In the genomic region with DNA sequence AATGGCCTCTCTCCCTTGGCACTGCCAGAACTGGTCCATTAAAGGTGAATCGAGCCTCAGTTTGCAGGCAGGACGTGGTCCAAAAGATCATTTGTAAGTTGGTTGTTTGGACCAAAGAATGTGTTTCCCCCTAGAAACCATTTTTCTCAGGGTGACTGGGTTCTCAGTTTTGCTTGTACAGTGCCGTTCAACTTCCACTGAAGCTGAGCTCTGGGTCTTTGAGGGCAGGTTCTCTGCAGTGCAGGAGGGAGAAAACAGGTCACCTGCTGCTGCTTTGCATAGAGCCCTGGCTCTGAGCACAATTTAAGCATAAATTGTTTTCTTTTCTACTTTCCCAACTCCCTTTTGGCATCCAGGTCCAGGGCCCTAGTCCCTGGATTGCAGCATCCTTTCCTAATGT, we compare ENCODE assay signal across 8 cellular contexts. TPM values are rescaled to one million over a fixed set of nuclear protein-coding genes. Genes with fewer than 3 reads are reported as not detected.
A peak's percentile ranks its signal among the peaks of the same experiment; 100 is the strongest.
DNase-seq lines count a peak whose midpoint lies in the region; ATAC-seq, FAIRE-seq and TF ChIP-seq lines count a peak whose summit lies in the region.

No MANE protein-coding gene starts in this region.

- H3K4me3 ChIP-seq in pancreas = no peak overlapping the region

- H3K36me3 Mint-ChIP-seq in CD14-positive monocyte (peaks cover 3 to 4% of the 10 kb centered on the region in 2 donors), activated B cell treated with CpG ODN at 0.5 μM for 24 hours (ENCODE audit: low read depth) (peaks cover 6% of the 10 kb centered on the region), memory B cell (peaks cover 2% of the 10 kb centered on the region)

- H3K9me3 ChIP-seq in pancreas = no peaks in the 10 kb centered on the region

- H3K4me3 Mint-ChIP-seq in CD14-positive monocyte = no peak overlapping the region
- peak overlapping the region; percentile 60 for H3K4me3 Mint-ChIP-seq in activated B cell treated with CpG ODN at 0.5 μM for 24 hours
- peak overlapping the region; percentile 29 for H3K4me3 Mint-ChIP-seq in memory B cell

- DNase-seq in CD14-positive monocyte (ENCODE audit: low spot score) (no peak), activated B cell treated with CpG ODN at 0.5 μM for 24 hours (no peak), memory B cell (ENCODE audit: low spot score in 2 of 2) (no peak), pancreas (no peak), NCI-H1436 (lab: John Stamatoyannopoulos, UW) (no peak), GM10248 (ENCODE audit: extremely low spot score) (no peak)

- H3K4me1 Mint-ChIP-seq in CD14-positive monocyte = peaks cover 36% of the 10 kb centered on the region
- H3K4me1 Mint-ChIP-seq in activated B cell treated with CpG ODN at 0.5 μM for 24 hours = peaks cover 70% of the 10 kb centered on the region
- H3K4me1 Mint-ChIP-seq in memory B cell = peaks cover 33% of the 10 kb centered on the region

- H3K27ac Mint-ChIP-seq in CD14-positive monocyte (peak overlapping the region in 5 of 7 donors; percentile 62 to 100 (median 80)), activated B cell treated with CpG ODN at 0.5 μM for 24 hours (peak overlapping the region; percentile 99), memory B cell (peak overlapping the region; percentile 100)

- H3K27me3 ChIP-seq in pancreas = no peaks in the 10 kb centered on the region

- H3K27me3 Mint-ChIP-seq in CD14-positive monocyte (ENCODE audit: low read depth in 3 of 3) (peaks cover 0 to 1% (median 0%) of the 10 kb centered on the region in 3 donors), activated B cell treated with CpG ODN at 0.5 μM for 24 hours (no peaks in the 10 kb centered on the region), memory B cell (no peaks in the 10 kb centered on the region)

- H3K36me3 ChIP-seq in pancreas = no peaks in the 10 kb centered on the region

- H3K9me3 Mint-ChIP-seq in CD14-positive monocyte (no peaks in the 10 kb centered on the region), activated B cell treated with CpG ODN at 0.5 μM for 24 hours (no peaks in the 10 kb centered on the region), memory B cell (no peaks in the 10 kb centered on the region)

- CTCF ChIA-PET in activated B cell treated with CpG ODN at 0.5 μM for 24 hours (lab: Charles Lee) (interaction anchor here (1.3 to 2.3 kb wide), 2 partner anchors 9 to 38 kb away, joined by 3 to 10 read pairs; partner anchors contain the start of gene AMZ2), GM10248 (lab: Yijun Ruan, JAX) (interaction anchor here (1.0 kb wide), 1 partner anchor 66 kb away, joined by 4 read pairs; no protein-coding TSS in a partner anchor)

- 68 to 75% methylated on average over 3 of the region's 3 CpGs for WGBS in pancreas, 2 donors

- no peak overlapping the region for H3K27ac ChIP-seq in pancreas

- POLR2A ChIA-PET in activated B cell treated with CpG ODN at 0.5 μM for 24 hours (lab: Charles Lee) (interaction anchor here (1.3 to 8.4 kb wide), 5 partner anchors 10 to 50 kb away, joined by 5 to 285 read pairs (median 29); partner anchors contain the start of genes AMZ2, ARSG and SLC16A6), GM10248 (lab: Yijun Ruan, JAX) (interaction anchor here (0.6 kb wide), 1 partner anchor 9 kb away, joined by 3 read pairs; the partner anchor contains the start of gene AMZ2)

- no peaks in the 10 kb centered on the region for H3K4me1 ChIP-seq in pancreas

- TF ChIP-seq CTCF in CD14-positive monocyte (IDR thresholded peaks at IDR 0.05) (no peak), activated B cell treated with CpG ODN at 0.5 μM for 24 hours (IDR thresholded peaks at IDR 0.05) (no peak), pancreas (IDR thresholded peaks at IDR 0.05) (no peak), GM10248 (IDR thresholded peaks at IDR 0.05; ENCODE audit: control extremely low read depth, extremely low read depth, low read depth, missing control alignments) (no peak)

- FAIRE-seq in pancreas (lab: Jason Lieb, UNC) = no peak

- ATAC-seq in GM19025 (IDR thresholded peaks at IDR 0.05; ENCODE audit: low read depth, unreplicated experiment) = peak; percentile 20
- ATAC-seq in activated B cell treated with CpG ODN at 0.5 μM for 24 hours (ENCODE audit: low read depth) = no peak
- no peak for ATAC-seq in memory B cell (ENCODE audit: low read depth)
- ATAC-seq in pancreas = no peak
- no peak for ATAC-seq in HG03378 (IDR thresholded peaks at IDR 0.05; ENCODE audit: unreplicated experiment)

- intact Hi-C loops in CD14-positive monocyte (cut with micrococcal nuclease) = no loop called here
- intact Hi-C loops in activated B cell treated with CpG ODN at 0.5 μM for 24 hours (cut with micrococcal nuclease) = loop anchor here (2.0 kb wide), 1 partner anchor 218 kb away; the partner anchor contains the start of gene WIPI1
- intact Hi-C loops in pancreas (cut with DNase I) = no loop called here

RNA-seq across cellular contexts. Expression of gene AMZ2, which starts 8.9 kb away (rescaled TPM):
- polyA plus RNA-seq in CD14-positive monocyte (10 to 100 TPM; 67.2 to 67.6 TPM), pancreas (10 to 100 TPM; 27.7 to 46.0 TPM)
- total RNA-seq in activated B cell treated with CpG ODN at 0.5 μM for 24 hours (42.1 and 55.4 TPM in 2 replicates), pancreas (10 to 100 TPM; 21.2 to 34.1 (median 28.2) TPM)

RNA-seq across cellular contexts. Expression of gene SLC16A6, which starts 52.0 kb away (rescaled TPM):
- polyA plus RNA-seq in CD14-positive monocyte (10 to 100 TPM; 12.3 to 14.0 TPM), pancreas (under 1 TPM; 0.02 to 0.08 TPM)
- total RNA-seq in activated B cell treated with CpG ODN at 0.5 μM for 24 hours (10.2 and 11.0 TPM in 2 replicates), pancreas (1 to 10 TPM in 1 of 6 donors, under 1 TPM in 5; 0.08 to 1.0 (median 0.17) TPM)

RNA-seq across cellular contexts. Expression of gene ARSG, which starts 52.4 kb away (rescaled TPM):
- polyA plus RNA-seq in CD14-positive monocyte = 10 to 100 TPM; 15.5 to 19.2 TPM
- 15.5 and 19.6 TPM in 2 replicates for total RNA-seq in activated B cell treated with CpG ODN at 0.5 μM for 24 hours
- total RNA-seq in pancreas = 1 to 10 TPM in 4 of 6 donors, under 1 TPM in 2; 0.46 to 2.5 (median 1.4) TPM
- 1 to 10 TPM in 1 of 2 donors, under 1 TPM in 1; 0.53 to 1.8 TPM for polyA plus RNA-seq in pancreas

Comparison
In these comparisons a context has a peak if more than half of its experiments do, and no peak if none do; other contexts are left out.
1. H3K4me3 Mint-ChIP-seq: peak in activated B cell treated with CpG ODN at 0.5 μM for 24 hours (single experiment) and memory B cell (single experiment); none in CD14-positive monocyte (0 of 2).
2. Peak in every context shown above with its lines, with median percentiles within 50 percentile points of each other: H3K27ac Mint-ChIP-seq.